ENCODE assay signal across 26 cellular contexts in genomic region chr4:94743838-94744237, GRCh38.
"Had no signal": no experiment of that assay in that cellular context is flagged by ENCODE, and none has a peak within 500 bp of the region (broad histone marks: within the 10 kb centered on the region; RNA-seq: fewer than 3 reads in every experiment).

No MANE protein-coding gene starts in this region.

- H3K4me3 ChIP-seq: Peyer's patch, SJCRH30 had no signal

- H3K9ac ChIP-seq: SK-N-SH had no signal

- H3K9me3 ChIP-seq: Peyer's patch, SJCRH30, SK-N-SH had no signal

- H3K36me3 ChIP-seq: brain microvascular endothelial cell, Peyer's patch, SJCRH30 had no signal

- ATAC-seq: activated naive CD4-positive, alpha-beta T cell treated with anti-CD3 and anti-CD28 coated beads, Interleukin-2, amount 50 U/mL, for 72 hours; activated naive CD8-positive, alpha-beta T cell treated with anti-CD3 and anti-CD28 coated beads, Interleukin-2, amount 50 U/mL, for 24 hours; activated T-cell treated with anti-CD3 and anti-CD28 coated beads, Interleukin-2, amount 50 U/mL, for 4 hours had no signal

- H3K4me1 ChIP-seq: Peyer's patch, SJCRH30 had no signal

- DNase-seq: activated CD4-positive, alpha-beta memory T cell treated with anti-CD3 and anti-CD28 coated beads for 36 hours; activated CD4-positive, alpha-beta T cell treated with anti-CD3 and anti-CD28 coated beads, Interleukin-2, amount 10 ng/mL, durations not matched to agents 7 days and 5 days; activated CD4-positive, CD25-positive, alpha-beta regulatory T cell; activated CD8-positive, alpha-beta memory T cell treated with anti-CD3 and anti-CD28 coated beads for 24 hours; activated effector memory CD4-positive, alpha-beta T cell treated with anti-CD3 and anti-CD28 coated beads, Interleukin-2, amount 50 U/mL, for 16 hours; activated naive CD4-positive, alpha-beta T cell treated with Interleukin-2 at 50 U/mL for 16 hours; activated naive CD8-positive, alpha-beta T cell treated with anti-CD3 and anti-CD28 coated beads, Interleukin-2, amount 50 U/mL, for 24 hours; activated T-cell treated with anti-CD3 and anti-CD28 coated beads, Interleukin-2, amount 50 U/mL, for 4 hours; amygdala; brain microvascular endothelial cell; cerebellar nuclear complex; IMR-90; KBM-7; NCI-H1048; NCI-H1436 treated with DMSO at 0.1 percent for 48 hours; NCI-H2029; NCI-H2107; NCI-H345; NCI-H524 treated with DMSO at 0.1 percent for 48 hours; NK-92 treated with Interleukin-12 subunit alpha and Interleukin-12 subunit beta, amount 100 ng/mL, for 24 hours; Peyer's patch; Right ventricle myocardium superior; SJCRH30; SK-N-SH; T-helper 1 cell had no signal

- H3K27me3 ChIP-seq: brain microvascular endothelial cell, Peyer's patch, SJCRH30 had no signal
